Comparison of ENCODE assay signal across 17 cellular contexts in genomic region chr3:2896281-2896967, GRCh38.
"Had no signal": no experiment of that assay in that cellular context is flagged by ENCODE, and none has a peak within 500 bp of the region (broad histone marks: within the 10 kb centered on the region; RNA-seq: fewer than 3 reads in every experiment).

No MANE protein-coding gene starts in this region.

- H3K4me1 Mint-ChIP-seq: natural killer cell had no signal

- DNase-seq: esophagus squamous epithelium; foreskin fibroblast; glutamatergic neuron; kidney; left cardiac atrium; mucosa of descending colon; natural killer cell; nucleus accumbens; psoas muscle; stimulated activated CD4-positive, alpha-beta T cell treated with anti-CD3 and anti-CD28 coated beads, Interleukin-2, amount 100 ng/mL, for 48 hours; stimulated activated naive CD4-positive, alpha-beta T cell treated with Interleukin-2 at 50 U/mL for 16 hours; trophoblast cell had no signal

- FAIRE-seq: kidney had no signal

- H3K36me3 ChIP-seq: esophagus squamous epithelium, gastroesophageal sphincter, neural progenitor cell had no signal

- H3K9me3 ChIP-seq: esophagus squamous epithelium, gastroesophageal sphincter, mucosa of descending colon, psoas muscle had no signal

- H3K9me3 Mint-ChIP-seq: dendritic cell treated with granulocyte-macrophage colony-stimulating factor and Interleukin-4, amounts not matched to agents 40 ng/mL and 50 ng/mL, for 4 days; natural killer cell; neural progenitor cell had no signal

- H3K27me3 Mint-ChIP-seq: dendritic cell treated with granulocyte-macrophage colony-stimulating factor and Interleukin-4, amounts not matched to agents 40 ng/mL and 50 ng/mL, for 4 days had no signal

- H3K4me1 ChIP-seq: esophagus squamous epithelium, gastroesophageal sphincter, neural progenitor cell, psoas muscle had no signal

- ATAC-seq: gastroesophageal sphincter, mucosa of descending colon, natural killer cell, psoas muscle had no signal

- H3K27me3 ChIP-seq: esophagus squamous epithelium, gastroesophageal sphincter, neural progenitor cell had no signal

- H3K36me3 Mint-ChIP-seq: natural killer cell, neural progenitor cell had no signal

- H3K79me2 ChIP-seq: parathyroid adenoma had no signal

- H3K4me3 Mint-ChIP-seq: dendritic cell treated with granulocyte-macrophage colony-stimulating factor and Interleukin-4, amounts not matched to agents 40 ng/mL and 50 ng/mL, for 4 days; natural killer cell; neural progenitor cell had no signal

- H3K4me2 ChIP-seq: neural progenitor cell, smooth muscle cell had no signal

- H3K27ac Mint-ChIP-seq: dendritic cell treated with granulocyte-macrophage colony-stimulating factor and Interleukin-4, amounts not matched to agents 40 ng/mL and 50 ng/mL, for 4 days; natural killer cell; neural progenitor cell had no signal

- H3K27ac ChIP-seq: esophagus squamous epithelium, gastroesophageal sphincter, neural progenitor cell, parathyroid adenoma, psoas muscle had no signal

- H2AFZ ChIP-seq: neural progenitor cell, parathyroid adenoma had no signal

- H3K4me3 ChIP-seq: esophagus squamous epithelium, gastroesophageal sphincter, mucosa of descending colon, neural progenitor cell, psoas muscle, smooth muscle cell had no signal

- H3K9ac ChIP-seq: neural progenitor cell, parathyroid adenoma had no signal
